Comparison of ENCODE assay signal across 18 cellular contexts in genomic region chr1:37174876-37175275, GRCh38.
"Had no signal": no experiment of that assay in that cellular context is flagged by ENCODE, and none has a peak within 500 bp of the region (broad histone marks: within the 10 kb centered on the region; RNA-seq: fewer than 3 reads in every experiment).

No MANE protein-coding gene starts in this region.

- DNase-seq: activated CD4-positive, alpha-beta T cell treated with anti-CD3 and anti-CD28 coated beads, Interleukin-2, amount 50 U/mL, for 4 hours; activated CD8-positive, alpha-beta memory T cell treated with anti-CD3 and anti-CD28 coated beads for 24 hours; activated CD8-positive, alpha-beta memory T cell treated with anti-CD3 and anti-CD28 coated beads, Interleukin-2, amount 50 U/mL, for 4 hours; activated T-cell treated with anti-CD3 and anti-CD28 coated beads, Interleukin-2, amount 50 U/mL, for 24 hours; foreskin fibroblast; heart right ventricle; left cardiac atrium; mesenchymal stem cell; naive B cell; small intestine; stimulated activated CD4-positive, alpha-beta T cell treated with anti-CD3 and anti-CD28 coated beads, Interleukin-15, amount 100 ng/mL, for 24 hours; stomach; T-cell had no signal

- H3K4me3 ChIP-seq: heart right ventricle, stomach, suprapubic skin, tibial nerve had no signal

- H3K27ac ChIP-seq: heart right ventricle, stomach, suprapubic skin, tibial nerve had no signal

- ATAC-seq: activated T-helper 17 cell treated with anti-CD3 and anti-CD28 coated beads, Interleukin-2, amount 50 U/mL, for 72 hours; heart right ventricle; left cardiac atrium; sciatic nerve; stimulated activated memory B cell treated with anti-CD40 and anti-IgM and Interleukin-4, amounts not matched to agents 10 μg/mL and 1 μg/mL and 100 μg/mL, for 72 hours; T-cell had no signal

- H3K27me3 ChIP-seq: tibial nerve had no signal

- H3K9me3 ChIP-seq: heart right ventricle, stomach, suprapubic skin, tibial nerve had no signal

- H3K4me1 ChIP-seq: heart right ventricle, stomach, suprapubic skin, tibial nerve had no signal

- H3K36me3 ChIP-seq: heart right ventricle, stomach, suprapubic skin, tibial nerve had no signal
